In the genomic region with DNA sequence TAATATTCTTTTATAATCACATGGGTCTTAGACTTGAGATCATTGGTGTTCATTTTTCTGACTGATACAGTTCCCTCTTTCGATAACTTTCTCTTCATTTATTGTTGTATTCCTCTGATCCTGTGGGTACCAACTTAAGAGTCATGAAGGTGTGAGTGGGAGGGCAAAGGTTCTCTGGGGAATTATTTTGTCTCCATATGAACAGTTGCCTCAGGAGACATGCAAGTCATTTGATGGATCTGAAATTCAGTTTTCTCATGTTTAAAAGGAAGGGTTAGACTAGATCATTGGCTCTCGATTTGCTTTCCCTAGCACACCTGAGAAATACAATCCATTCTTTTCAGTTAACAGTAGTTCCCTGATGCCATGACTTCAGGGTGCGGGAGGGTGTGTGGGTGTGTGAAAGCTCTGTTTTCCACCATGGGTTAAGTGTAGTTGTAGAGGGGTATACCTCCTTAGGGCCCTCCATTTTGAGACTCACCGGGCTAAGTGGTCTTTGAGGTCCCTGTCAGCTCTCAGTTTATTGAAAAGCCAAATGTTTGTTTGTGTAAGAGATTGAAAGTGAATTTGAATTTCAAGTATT, we compare ENCODE assay signal across 8 cellular contexts. TPM values are rescaled to one million over a fixed set of nuclear protein-coding genes. Genes with fewer than 3 reads are reported as not detected.
DNase-seq lines count a peak whose midpoint lies in the region; ATAC-seq, FAIRE-seq and TF ChIP-seq lines count a peak whose summit lies in the region.

No MANE protein-coding gene starts in this region.

- H3K4me3 Mint-ChIP-seq in activated naive CD8-positive, alpha-beta T cell treated with anti-CD3 and anti-CD28 coated beads for 36 hours: peak overlapping the region; percentile 77

- H3K27me3 ChIP-seq in HepG2 (ENCODE audit: control insufficient read depth in 1 of 2, insufficient read depth in 2 of 2, low read length in 2 of 2): no peaks in the 10 kb centered on the region
- H3K27me3 ChIP-seq in right lobe of liver: no peaks in the 10 kb centered on the region
- no peaks in the 10 kb centered on the region for H3K27me3 ChIP-seq in mesenchymal stem cell (ENCODE audit: control insufficient read depth in 1 of 2, insufficient read depth in 1 of 2, low read length in 2 of 2)
- H3K27me3 ChIP-seq in body of pancreas: no peaks in the 10 kb centered on the region

- CTCF ChIA-PET in HepG2 (lab: Yijun Ruan, JAX; ENCODE audit: low intra/inter-chr PET ratio, low total read pairs): no interaction called here

- TF ChIP-seq POLR2A in HepG2 (IDR thresholded peaks at IDR 0.05; ENCODE audit: insufficient read depth in 1 of 2, low read depth in 2 of 2, low read length in 2 of 2) (no peak), right lobe of liver (IDR thresholded peaks at IDR 0.05) (no peak), body of pancreas (IDR thresholded peaks at IDR 0.05) (no peak)

- H3K23ac ChIP-seq in mesenchymal stem cell (ENCODE audit: low read length in 2 of 2): no peak overlapping the region

- TF ChIP-seq EP300 in HepG2 (IDR thresholded peaks at IDR 0.05; ENCODE audit: low read depth in 2 of 2, low read length in 2 of 2) (no peak), HepG2 (CRISPR knock-in tag; IDR thresholded peaks at IDR 0.05; ENCODE audit: borderline replicate concordance) (no peak)

- H3K27ac Mint-ChIP-seq in activated naive CD8-positive, alpha-beta T cell treated with anti-CD3 and anti-CD28 coated beads for 36 hours: peak overlapping the region; percentile 92

- H2AK5ac ChIP-seq in mesenchymal stem cell (ENCODE audit: low read length, severe bottlenecking): no peak overlapping the region

- no peaks in the 10 kb centered on the region for H3K27me3 Mint-ChIP-seq in activated naive CD8-positive, alpha-beta T cell treated with anti-CD3 and anti-CD28 coated beads for 36 hours

- H3K4me3 ChIP-seq in HepG2 (replicated peaks in 1 of 3; ENCODE audit: insufficient read depth in 1 of 3, low read depth in 2 of 3, low read length in 3 of 3) (peak overlapping the region in 2 of 3 experiments; percentile 60 to 67; a peak in 3 of 6 replicates), right lobe of liver (no peak overlapping the region), mesenchymal stem cell (ENCODE audit: insufficient read depth in 1 of 2, low read depth in 1 of 2, low read length in 2 of 2) (peak overlapping the region in 1 of 2 experiments; percentile 77), body of pancreas (no peak overlapping the region)

- H3K79me2 ChIP-seq in HepG2 (ENCODE audit: insufficient read depth, low read length): no peaks in the 10 kb centered on the region

- H3K36me3 Mint-ChIP-seq in activated naive CD8-positive, alpha-beta T cell treated with anti-CD3 and anti-CD28 coated beads for 36 hours: peaks cover 43% of the 10 kb centered on the region

- no TSS peak for BruUV-seq in HepG2 (replicated peaks; lab: Mats Ljungman, UMichigan)

- peak overlapping the region in 1 of 2 experiments; percentile 35 for H3K4ac ChIP-seq in mesenchymal stem cell (ENCODE audit: low read depth in 1 of 2, low read length in 2 of 2)

- H3K9me3 Mint-ChIP-seq in activated naive CD8-positive, alpha-beta T cell treated with anti-CD3 and anti-CD28 coated beads for 36 hours: no peaks in the 10 kb centered on the region

- H2BK5ac ChIP-seq in mesenchymal stem cell (ENCODE audit: low read depth, low read length, poor library complexity, severe bottlenecking): no peak overlapping the region

- H2BK12ac ChIP-seq in mesenchymal stem cell (ENCODE audit: low read length in 2 of 2): no peak overlapping the region

- no peak for TF ChIP-seq CTCF in HepG2 (CRISPR knock-in tag; IDR thresholded peaks at IDR 0.05)
- no peak for TF ChIP-seq CTCF in right lobe of liver (IDR thresholded peaks at IDR 0.05)
- no peak for TF ChIP-seq CTCF in body of pancreas (IDR thresholded peaks at IDR 0.05)

- no peak overlapping the region for H2BK15ac ChIP-seq in mesenchymal stem cell (ENCODE audit: low read depth, poor library complexity, severe bottlenecking)

- ATAC-seq in HepG2 (no peak), right lobe of liver (no peak), HG03342 (IDR thresholded peaks at IDR 0.05; ENCODE audit: unreplicated experiment) (no peak), body of pancreas (no peak)

- POLR2A ChIA-PET in HepG2 (lab: Yijun Ruan, JAX): interaction anchor here (1.3 to 2.2 kb wide), 3 partner anchors 10 to 177 kb away, joined by 3 to 26 read pairs (median 4); no protein-coding TSS in a partner anchor

- peaks cover 49% of the 10 kb centered on the region for H3K4me1 Mint-ChIP-seq in activated naive CD8-positive, alpha-beta T cell treated with anti-CD3 and anti-CD28 coated beads for 36 hours

- H3K4me1 ChIP-seq in HepG2 (ENCODE audit: insufficient read depth, low read length) (peaks cover 11% of the 10 kb centered on the region), right lobe of liver (peaks cover 0 to 8% (median 0%) of the 10 kb centered on the region in 4 donors), mesenchymal stem cell (ENCODE audit: control insufficient read depth, insufficient read depth, low read depth, low read length) (no peaks in the 10 kb centered on the region), body of pancreas (peaks cover 11% of the 10 kb centered on the region)

- peak overlapping the region; percentile 64; the same call in 1 of the 2 replicates for H3K9ac ChIP-seq in HepG2 (ENCODE audit: insufficient read depth, low read depth, low read length)
- H3K9ac ChIP-seq in mesenchymal stem cell (ENCODE audit: low read length): peak overlapping the region; percentile 87

- peaks cover 8% of the 10 kb centered on the region for H3K79me1 ChIP-seq in mesenchymal stem cell (replicated peaks; ENCODE audit: low read length, poor library complexity, severe bottlenecking)

- H3K36me3 ChIP-seq in HepG2 (replicated peaks in 1 of 2; ENCODE audit: control insufficient read depth in 1 of 2, insufficient read depth in 2 of 2, low read length in 2 of 2): peaks cover 0 to 12% of the 10 kb centered on the region in 2 experiments; a peak in 2 of 5 replicates
- H3K36me3 ChIP-seq in right lobe of liver: no peaks in the 10 kb centered on the region
- H3K36me3 ChIP-seq in mesenchymal stem cell (ENCODE audit: control insufficient read depth in 1 of 2, insufficient read depth in 2 of 2, low read depth in 1 of 2, low read length in 2 of 2): peaks cover 0 to 4% of the 10 kb centered on the region in 2 experiments
- no peaks in the 10 kb centered on the region for H3K36me3 ChIP-seq in body of pancreas (replicated peaks in 1 of 2; ENCODE audit: insufficient read depth in 1 of 2, low read depth in 2 of 2)

- WGBS in HepG2 (ENCODE audit: low lambda C conversion rate): 95% methylated on average over 4 of the region's 4 CpGs
- 71% methylated on average over 4 of the region's 4 CpGs for WGBS in right lobe of liver (ENCODE audit: insufficient coverage, low coverage, low lambda C conversion rate, missing lambda C conversion rate)
- WGBS in mesenchymal stem cell: 96% methylated on average over 2 of the region's 4 CpGs
- WGBS in body of pancreas, 2 donors: 58 to 61% methylated on average over 4 of the region's 4 CpGs

- no peaks in the 10 kb centered on the region for H3K9me3 ChIP-seq in HepG2 (ENCODE audit: low read length)
- no peaks in the 10 kb centered on the region for H3K9me3 ChIP-seq in right lobe of liver
- no peaks in the 10 kb centered on the region for H3K9me3 ChIP-seq in mesenchymal stem cell (ENCODE audit: control insufficient read depth, low read length)
- H3K9me3 ChIP-seq in body of pancreas: no peaks in the 10 kb centered on the region

- no peak for FAIRE-seq in HepG2 (lab: Jason Lieb, UNC)

- no peak overlapping the region for H2BK120ac ChIP-seq in mesenchymal stem cell (ENCODE audit: low read depth, low read length)

- H3K18ac ChIP-seq in mesenchymal stem cell (ENCODE audit: low read depth in 1 of 2, low read length in 2 of 2): no peak overlapping the region

- in situ Hi-C loops in HepG2 (cut with HindIII; ENCODE audit: extremely low pct_ligation_motif_present, low pct_unique_long_range_greater_than_20kb): no loop called here

- TF ChIP-seq RAD21 in HepG2 (CRISPR knock-in tag; IDR thresholded peaks at IDR 0.05): no peak

- H2AFZ ChIP-seq in HepG2 (ENCODE audit: low read length) (no peak overlapping the region), mesenchymal stem cell (ENCODE audit: low read depth, low read length) (no peak overlapping the region)

- no peak for DNase-seq in HepG2 (ENCODE audit: low spot score)
- DNase-seq in right lobe of liver: no peak
- DNase-seq in activated naive CD8-positive, alpha-beta T cell treated with anti-CD3 and anti-CD28 coated beads for 36 hours: peak; percentile 31
- peak; percentile 6 for DNase-seq in mesenchymal stem cell
- DNase-seq in DMS114 treated with DMSO at 0.1 percent for 48 hours (lab: John Stamatoyannopoulos, UW; ENCODE audit: unreplicated experiment): no peak
- DNase-seq in body of pancreas: no peak
- no peak for DNase-seq in globus pallidus (ENCODE audit: low spot score)

- H3K14ac ChIP-seq in mesenchymal stem cell (ENCODE audit: low read length in 2 of 2): no peak overlapping the region

- intact Hi-C loops in HepG2 (cut with micrococcal nuclease; ENCODE audit: unreplicated experiment) (no loop called here), right lobe of liver (cut with DNase I) (no loop called here), body of pancreas (cut with DNase I) (no loop called here)

- H4K91ac ChIP-seq in mesenchymal stem cell (ENCODE audit: low read length): no peak overlapping the region

- no peak overlapping the region for H3K27ac ChIP-seq in HepG2 (ENCODE audit: extremely low read length, insufficient read depth, low read length)
- H3K27ac ChIP-seq in right lobe of liver: no peak overlapping the region
- no peak overlapping the region for H3K27ac ChIP-seq in mesenchymal stem cell (ENCODE audit: low read length, poor library complexity, severe bottlenecking)
- peak overlapping the region in 1 of 4 donors; percentile 83 for H3K27ac ChIP-seq in body of pancreas

- H4K8ac ChIP-seq in mesenchymal stem cell (ENCODE audit: low read length): peak overlapping the region; percentile 64

- peak overlapping the region; percentile 85 for H3K4me2 ChIP-seq in HepG2 (ENCODE audit: low read depth, low read length)
- peak overlapping the region; percentile 43 for H3K4me2 ChIP-seq in mesenchymal stem cell (ENCODE audit: low read length, poor library complexity, severe bottlenecking)

- no peaks in the 10 kb centered on the region for H4K20me1 ChIP-seq in HepG2 (ENCODE audit: insufficient read depth, low read length)

RNA-seq across cellular contexts. Expression of gene CNTRL, which starts 47.8 kb away (rescaled TPM):
- total RNA-seq in HepG2 (2016; rRNA removed; fragmentation: Illumina TruSeq; extraction: Trizol) (11.8 and 14.4 TPM in 2 replicates), right lobe of liver (1 to 10 TPM; 2.8 to 5.6 (median 4.2) TPM), body of pancreas (10 to 100 TPM; 16.1 to 20.8 TPM)
- 4.7 and 4.8 TPM in 2 replicates for total RNA-seq in HepG2 (2016; cell fraction: cytosol; rRNA removed; fragmentation: Illumina TruSeq; extraction: Trizol; ENCODE audit: low read depth)
- total RNA-seq in HepG2 (2016; cell fraction: insoluble cytoplasmic fraction; rRNA removed; fragmentation: Illumina TruSeq; extraction: Trizol): 10.7 and 14.1 TPM in 2 replicates
- 4.7 and 5.0 TPM in 2 replicates for total RNA-seq in HepG2 (2016; cell fraction: membrane; rRNA removed; fragmentation: Illumina TruSeq; extraction: Trizol)
- total RNA-seq in HepG2 (2016; cell fraction: nucleus; rRNA removed; fragmentation: Illumina TruSeq; extraction: Trizol): 12.3 and 17.2 TPM in 2 replicates
- polyA plus RNA-seq in HepG2 (2011; rRNA removed): 6.1 and 7.5 TPM in 2 replicates
- 4.1 and 4.2 TPM in 2 replicates for polyA plus RNA-seq in HepG2 (2011; cell fraction: cytosol; rRNA removed)
- 9.1 and 9.5 TPM in 2 replicates for polyA plus RNA-seq in HepG2 (2011; cell fraction: nucleus; rRNA removed)
- polyA plus RNA-seq in HepG2 (2012): 6.3 and 8.4 TPM in 2 replicates
- 0.28 and 0.37 TPM in 2 replicates for polyA plus RNA-seq in HepG2 (2016; cell fraction: cytosol; fragmentation: Illumina TruSeq; extraction: Trizol; ENCODE audit: low read depth)
- polyA plus RNA-seq in HepG2 (2016; cell fraction: insoluble cytoplasmic fraction; fragmentation: Illumina TruSeq; extraction: Trizol; ENCODE audit: low read depth): 10.8 and 10.9 TPM in 2 replicates
- 1.1 and 1.5 TPM in 2 replicates for polyA plus RNA-seq in HepG2 (2016; cell fraction: membrane; fragmentation: Illumina TruSeq; extraction: Trizol; ENCODE audit: low read depth)
- polyA plus RNA-seq in HepG2 (2016; cell fraction: nucleus; fragmentation: Illumina TruSeq; extraction: Trizol; ENCODE audit: insufficient read depth, low read depth): 15.8 and 17.4 TPM in 2 replicates
- polyA minus RNA-seq in HepG2 (2011; rRNA and poly(A)+ RNA removed; ENCODE audit: low replicate concordance): 7.3 and 10.6 TPM in 2 replicates
- polyA minus RNA-seq in HepG2 (2011; cell fraction: cytosol; rRNA and poly(A)+ RNA removed): 6.8 TPM in 2 replicates
- polyA minus RNA-seq in HepG2 (2011; cell fraction: nucleus; rRNA and poly(A)+ RNA removed): 22.9 and 30.5 TPM in 2 replicates
- total RNA-seq in activated naive CD8-positive, alpha-beta T cell treated with anti-CD3 and anti-CD28 coated beads for 36 hours: 10 to 100 TPM; 57.1 to 58.0 TPM
- polyA plus RNA-seq in mesenchymal stem cell (2013, experiment 1 of 2): 2.8 TPM
- polyA plus RNA-seq in mesenchymal stem cell (2013, experiment 2 of 2): 2.9 TPM

Comparison
In these comparisons a context has a peak if more than half of its experiments do, and no peak if none do; other contexts are left out.
1. H3K4me3 ChIP-seq: peak in HepG2 (2 of 3); none in right lobe of liver (0 of 3) and body of pancreas (0 of 2).
2. DNase-seq: peak in activated naive CD8-positive, alpha-beta T cell treated with anti-CD3 and anti-CD28 coated beads for 36 hours (single experiment) and mesenchymal stem cell (single experiment); none in HepG2 (single experiment), right lobe of liver (0 of 3), DMS114 treated with DMSO at 0.1 percent for 48 hours (single experiment), body of pancreas (0 of 4) and globus pallidus (single experiment).